Comparison of ENCODE assay signal across 21 cellular contexts in the genomic region with DNA sequence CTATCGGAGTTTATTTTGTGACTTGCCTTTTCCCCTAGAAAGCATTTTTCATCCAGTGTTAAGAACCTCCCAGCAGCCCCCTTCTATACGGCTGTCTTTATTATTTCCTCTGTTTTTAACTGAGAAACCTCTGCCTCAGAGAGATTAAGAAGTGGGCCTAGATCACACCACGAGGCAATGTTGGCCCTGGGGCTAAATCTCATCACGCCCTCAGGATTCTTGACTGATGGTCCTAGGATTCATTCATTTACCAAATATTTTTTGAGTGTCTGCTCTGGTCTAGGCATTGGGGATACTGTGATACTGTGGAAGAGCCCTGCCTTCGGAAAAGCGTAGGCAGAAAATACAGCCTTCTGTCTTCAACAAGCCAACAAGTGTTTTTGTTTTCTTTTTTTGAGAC. TPM values are rescaled to one million over a fixed set of nuclear protein-coding genes. Genes with fewer than 3 reads are reported as not detected.
DNase-seq lines count a peak whose midpoint lies in the region; ATAC-seq and TF ChIP-seq lines count a peak whose summit lies in the region.
"Had no signal": no experiment of that assay in that cellular context is flagged by ENCODE, and none has a peak within 500 bp of the region (broad histone marks: within the 10 kb centered on the region; RNA-seq: fewer than 3 reads in every experiment).

No MANE protein-coding gene starts in this region.

- BruUV-seq in Panc1 (replicated peaks; lab: Mats Ljungman, UMichigan): no TSS peak

- intact Hi-C loops in Panc1 (cut with micrococcal nuclease; ENCODE audit: unreplicated experiment) (no loop called here), sigmoid colon (cut with DNase I) (no loop called here)

- H3K36me3 Mint-ChIP-seq in glutamatergic neuron (ENCODE audit: unreplicated experiment): peaks cover 10% of the 10 kb centered on the region
- H3K36me3 Mint-ChIP-seq: CD14-positive monocyte; CD4-positive, alpha-beta memory T cell; CD4-positive, CD25-positive, alpha-beta regulatory T cell; CD8-positive, alpha-beta memory T cell had no signal

- in situ Hi-C loops in Panc1 (cut with HindIII; ENCODE audit: low pct_unique_long_range_greater_than_20kb, low sequenced_read_pairs): no loop called here

- H3K9me3 ChIP-seq in Panc1 (ENCODE audit: control insufficient read depth, insufficient read depth, low read depth, low read length) (no peaks in the 10 kb centered on the region), trophoblast cell (ENCODE audit: insufficient read depth, low read depth, low read length) (no peaks in the 10 kb centered on the region), sigmoid colon (no peaks in the 10 kb centered on the region)
- H3K9me3 ChIP-seq: BE2C, BLaER1 had no signal

- H3K27ac ChIP-seq in Panc1 (ENCODE audit: low read length): peak overlapping the region; percentile 51; the same call in 1 of the 2 replicates
- no peak overlapping the region for H3K27ac ChIP-seq in trophoblast cell (ENCODE audit: low read depth, low read length)
- no peak overlapping the region for H3K27ac ChIP-seq in sigmoid colon
- H3K27ac ChIP-seq: BLaER1 had no signal

- TF ChIP-seq CTCF in Panc1 (IDR thresholded peaks at IDR 0.05) (no peak), glutamatergic neuron (IDR thresholded peaks at IDR 0.05; ENCODE audit: partially characterized antibody, unreplicated experiment) (no peak), sigmoid colon (IDR thresholded peaks at IDR 0.05) (no peak)

- peak overlapping the region; percentile 6 for H3K27ac Mint-ChIP-seq in glutamatergic neuron (ENCODE audit: unreplicated experiment)
- H3K27ac Mint-ChIP-seq: CD14-positive monocyte; CD4-positive, alpha-beta memory T cell; CD4-positive, CD25-positive, alpha-beta regulatory T cell; CD8-positive, alpha-beta memory T cell had no signal

- no peak overlapping the region for H3K4ac ChIP-seq in trophoblast cell (ENCODE audit: low read depth, low read length)

- H3K27me3 Mint-ChIP-seq in glutamatergic neuron (ENCODE audit: unreplicated experiment): peaks cover 10% of the 10 kb centered on the region

- H2AFZ ChIP-seq in trophoblast cell (ENCODE audit: insufficient read depth, low read length, poor library complexity): no peak overlapping the region

- H3K4me1 ChIP-seq in Panc1 (ENCODE audit: control insufficient read depth, insufficient read depth, low read length) (peaks cover 7% of the 10 kb centered on the region; the same call in 1 of the 2 replicates), trophoblast cell (ENCODE audit: control insufficient read depth in 1 of 2, insufficient read depth in 2 of 2, low read length in 2 of 2) (peaks cover 4 to 5% of the 10 kb centered on the region in 2 experiments), sigmoid colon (peaks cover 0 to 12% (median 3%) of the 10 kb centered on the region in 4 donors)

- H3K9me3 Mint-ChIP-seq in glutamatergic neuron (ENCODE audit: unreplicated experiment): peaks cover 21% of the 10 kb centered on the region

- H2AK5ac ChIP-seq in trophoblast cell (ENCODE audit: low read length): no peak overlapping the region

- no peak overlapping the region for H3K9ac ChIP-seq in trophoblast cell (ENCODE audit: low read length)
- H3K9ac ChIP-seq: BLaER1 had no signal

- H2BK120ac ChIP-seq in trophoblast cell (ENCODE audit: insufficient read depth, low read length, poor library complexity): no peak overlapping the region

- no peak overlapping the region for H3K14ac ChIP-seq in trophoblast cell (ENCODE audit: low read length)

- H3K18ac ChIP-seq in trophoblast cell (ENCODE audit: low read length): no peak overlapping the region

- H2BK5ac ChIP-seq in trophoblast cell (ENCODE audit: low read depth, low read length, poor library complexity): no peak overlapping the region

- H3K4me3 ChIP-seq in Panc1 (ENCODE audit: low read depth in 2 of 2, low read length in 2 of 2): no peak overlapping the region
- H3K4me3 ChIP-seq in trophoblast cell (ENCODE audit: low read depth, low read length): no peak overlapping the region
- no peak overlapping the region for H3K4me3 ChIP-seq in sigmoid colon
- H3K4me3 ChIP-seq: BLaER1 had no signal

- H3K23ac ChIP-seq in trophoblast cell (ENCODE audit: low read length): no peak overlapping the region

- no peak overlapping the region for H4K12ac ChIP-seq in trophoblast cell (ENCODE audit: low read depth, low read length)

- no peak for TF ChIP-seq POLR2A in sigmoid colon (IDR thresholded peaks at IDR 0.05)

- no peak for ATAC-seq in Panc1
- no peak for ATAC-seq in GM19463 (IDR thresholded peaks at IDR 0.05; ENCODE audit: unreplicated experiment)

- no peak overlapping the region for H3K4me3 Mint-ChIP-seq in glutamatergic neuron (ENCODE audit: unreplicated experiment)
- H3K4me3 Mint-ChIP-seq: CD14-positive monocyte; CD4-positive, alpha-beta memory T cell; CD4-positive, CD25-positive, alpha-beta regulatory T cell; CD8-positive, alpha-beta memory T cell had no signal

- H4K8ac ChIP-seq in trophoblast cell (ENCODE audit: low read depth, low read length): no peak overlapping the region

- DNase-seq in Panc1 (ENCODE audit: low read depth, low spot score) (no peak), glutamatergic neuron (no peak), trophoblast cell (peak; percentile 57 to 66), sigmoid colon (peak; percentile 17), DMS153 (lab: John Stamatoyannopoulos, UW) (no peak)
- no peak for DNase-seq in activated naive CD4-positive, alpha-beta T cell (lab: John Stamatoyannopoulos, UW)
- no peak for DNase-seq in stimulated activated CD4-positive, alpha-beta T cell treated with anti-CD3 and anti-CD28 coated beads, Interleukin-2, amount 100 ng/mL, for 24 hours
- DNase-seq: 8988T; ACHN; BE2C; C1 segment of cervical spinal cord; CD4-positive, alpha-beta memory T cell; CD4-positive, CD25-positive, alpha-beta regulatory T cell; CD8-positive, alpha-beta memory T cell; COR-L47; DMS 273 treated with DMSO at 0.1 percent for 48 hours; DMS79 treated with DMSO at 0.1 percent for 48 hours; GF-D8 had no signal

- no peak for TF ChIP-seq EP300 in sigmoid colon (IDR thresholded peaks at IDR 0.05)

- H3K79me1 ChIP-seq in trophoblast cell (ENCODE audit: low read length): peaks cover under 1% of the 10 kb centered on the region

- peak overlapping the region; percentile 29 for H4K91ac ChIP-seq in trophoblast cell (ENCODE audit: low read depth, low read length)

- H3K36me3 ChIP-seq in Panc1 (ENCODE audit: control insufficient read depth, insufficient read depth, low read length): no peaks in the 10 kb centered on the region
- no peaks in the 10 kb centered on the region for H3K36me3 ChIP-seq in trophoblast cell (ENCODE audit: control insufficient read depth in 1 of 2, insufficient read depth in 2 of 2, low read length in 2 of 2)
- no peaks in the 10 kb centered on the region for H3K36me3 ChIP-seq in sigmoid colon

- H3K27me3 ChIP-seq in Panc1 (ENCODE audit: control insufficient read depth, insufficient read depth, low read length) (no peaks in the 10 kb centered on the region), trophoblast cell (ENCODE audit: insufficient read depth, low read length) (no peaks in the 10 kb centered on the region), sigmoid colon (no peaks in the 10 kb centered on the region)
- H3K27me3 ChIP-seq: BE2C, BLaER1 had no signal

- CTCF ChIA-PET in Panc1 (lab: Charles Lee): no interaction called here

- POLR2A ChIA-PET in Panc1 (lab: Charles Lee): no interaction called here

- H3K79me2 ChIP-seq in trophoblast cell (ENCODE audit: control insufficient read depth, insufficient read depth, low read length, poor library complexity): no peaks in the 10 kb centered on the region

- no peak overlapping the region for H2BK12ac ChIP-seq in trophoblast cell (ENCODE audit: low read length)

- H3K4me2 ChIP-seq in trophoblast cell (ENCODE audit: low read length): no peak overlapping the region

- H3K4me1 Mint-ChIP-seq in glutamatergic neuron (ENCODE audit: low read depth, unreplicated experiment): peaks cover 72% of the 10 kb centered on the region
- H3K4me1 Mint-ChIP-seq: CD14-positive monocyte; CD4-positive, alpha-beta memory T cell; CD4-positive, CD25-positive, alpha-beta regulatory T cell; CD8-positive, alpha-beta memory T cell had no signal

- WGBS in trophoblast cell (ENCODE audit: extremely low coverage, insufficient coverage, insufficient read length): no CpG with 5 or more reads among the region's 6 CpGs
- 84 to 87% methylated on average over 6 of the region's 6 CpGs for whole genome bisulfite sequencing in sigmoid colon, 2 donors

RNA-seq across cellular contexts. Expression of a gene that starts 42.1 kb away (rescaled TPM):
- total RNA-seq in Panc1 (2021; ENCODE audit: unreplicated experiment): 23.0 TPM
- 10.8 TPM for polyA plus RNA-seq in Panc1 (2012; ENCODE audit: insufficient read length)
- total RNA-seq in glutamatergic neuron (ENCODE audit: unreplicated experiment): 552 TPM
- 6.3 and 6.4 TPM in 2 replicates for polyA plus RNA-seq in trophoblast cell (2013)
- total RNA-seq in sigmoid colon: 10 to 100 TPM; 10.4 to 30.4 (median 23.6) TPM
- polyA plus RNA-seq in sigmoid colon: 1 to 10 TPM; 2.4 to 4.3 (median 3.2) TPM
- polyA plus RNA-seq: CD14-positive monocyte had no signal

Comparison
In these comparisons a context has a peak if more than half of its experiments do, and no peak if none do; other contexts are left out.
1. DNase-seq: peak in trophoblast cell (2 of 2) and sigmoid colon (single experiment); none in Panc1 (single experiment), glutamatergic neuron (single experiment), activated naive CD4-positive, alpha-beta T cell (0 of 4), DMS153 (single experiment) and stimulated activated CD4-positive, alpha-beta T cell treated with anti-CD3 and anti-CD28 coated beads, Interleukin-2, amount 100 ng/mL, for 24 hours (0 of 2).
2. RNA of a gene that starts 42.1 kb away (total RNA-seq): 552 TPM in glutamatergic neuron (single experiment); 10.4 to 30.4 TPM in sigmoid colon and 23.0 TPM in Panc1 (single experiment); every median in the first group is over 10 times any median in the second.